ENCODE assay signal across 2 cellular contexts in the genomic region with DNA sequence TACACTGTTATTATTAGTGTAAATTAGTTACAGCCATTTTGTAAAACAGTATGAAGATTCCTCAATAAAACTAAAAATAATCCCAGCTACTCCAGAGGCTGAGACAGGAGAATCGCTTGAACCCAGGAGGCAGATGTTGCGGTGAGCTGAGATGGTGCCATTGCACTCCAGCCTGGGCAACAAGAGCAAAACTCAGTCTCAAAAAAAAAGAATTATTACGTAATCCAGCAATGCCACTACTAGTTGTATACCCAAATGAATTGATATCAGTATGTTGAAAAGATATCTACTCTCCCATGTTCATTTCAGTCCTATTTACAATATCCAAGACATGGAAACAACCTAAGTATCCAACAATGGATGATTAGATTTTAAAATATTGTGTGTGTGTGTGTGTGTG.
TF ChIP-seq lines count a peak whose summit lies in the region.

No MANE protein-coding gene starts in this region.

TF ChIP-seq in HepG2, 621 proteins besides CTCF, POLR2A, EP300 and RAD21:
- TF ChIP-seq CEBPB (IDR thresholded peaks at IDR 0.05; ENCODE audit: borderline replicate concordance, low read depth, low read length) (0 out of 2 replicates have a peak, but pooled peaks have one; percentile 13), ATF7 (IDR thresholded peaks at IDR 0.05) (peak; percentile 23; the same call in 1 of the 2 replicates), ATF7 (CRISPR knock-in tag; IDR thresholded peaks at IDR 0.05) (no peak), ZZZ3 (CRISPR knock-in tag; IDR thresholded peaks at IDR 0.05; ENCODE audit: borderline replicate concordance) (no peak), FOXK1 (CRISPR knock-in tag; IDR thresholded peaks at IDR 0.05; ENCODE audit: borderline replicate concordance, low read depth) (no peak), SALL1 (CRISPR knock-in tag; IDR thresholded peaks at IDR 0.05) (no peak), SSRP1 (CRISPR knock-in tag; IDR thresholded peaks at IDR 0.05) (no peak), ZNF354B (CRISPR knock-in tag; IDR thresholded peaks at IDR 0.05) (no peak)
- TF ChIP-seq, protein P1, sequence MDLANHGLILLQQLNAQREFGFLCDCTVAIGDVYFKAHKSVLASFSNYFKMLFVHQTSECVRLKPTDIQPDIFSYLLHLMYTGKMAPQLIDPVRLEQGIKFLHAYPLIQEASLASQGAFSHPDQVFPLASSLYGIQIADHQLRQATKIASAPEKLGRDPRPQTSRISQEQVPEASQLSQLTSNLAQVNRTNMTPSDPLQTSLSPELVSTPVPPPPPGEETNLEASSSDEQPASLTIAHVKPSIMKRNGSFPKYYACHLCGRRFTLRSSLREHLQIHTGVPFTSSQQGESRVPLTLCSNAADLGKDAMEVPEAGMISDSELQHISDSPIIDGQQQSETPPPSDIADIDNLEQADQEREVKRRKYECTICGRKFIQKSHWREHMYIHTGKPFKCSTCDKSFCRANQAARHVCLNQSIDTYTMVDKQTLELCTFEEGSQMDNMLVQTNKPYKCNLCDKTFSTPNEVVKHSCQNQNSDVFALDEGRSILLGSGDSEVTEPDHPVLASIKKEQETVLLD (CRISPR knock-in tag; IDR thresholded peaks at IDR 0.05; ENCODE audit: low read depth), result no peak
- TF ChIP-seq, protein P2, sequence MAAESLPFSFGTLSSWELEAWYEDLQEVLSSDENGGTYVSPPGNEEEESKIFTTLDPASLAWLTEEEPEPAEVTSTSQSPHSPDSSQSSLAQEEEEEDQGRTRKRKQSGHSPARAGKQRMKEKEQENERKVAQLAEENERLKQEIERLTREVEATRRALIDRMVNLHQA (CRISPR knock-in tag; IDR thresholded peaks at IDR 0.05), result no peak
- TF ChIP-seq, protein P3, sequence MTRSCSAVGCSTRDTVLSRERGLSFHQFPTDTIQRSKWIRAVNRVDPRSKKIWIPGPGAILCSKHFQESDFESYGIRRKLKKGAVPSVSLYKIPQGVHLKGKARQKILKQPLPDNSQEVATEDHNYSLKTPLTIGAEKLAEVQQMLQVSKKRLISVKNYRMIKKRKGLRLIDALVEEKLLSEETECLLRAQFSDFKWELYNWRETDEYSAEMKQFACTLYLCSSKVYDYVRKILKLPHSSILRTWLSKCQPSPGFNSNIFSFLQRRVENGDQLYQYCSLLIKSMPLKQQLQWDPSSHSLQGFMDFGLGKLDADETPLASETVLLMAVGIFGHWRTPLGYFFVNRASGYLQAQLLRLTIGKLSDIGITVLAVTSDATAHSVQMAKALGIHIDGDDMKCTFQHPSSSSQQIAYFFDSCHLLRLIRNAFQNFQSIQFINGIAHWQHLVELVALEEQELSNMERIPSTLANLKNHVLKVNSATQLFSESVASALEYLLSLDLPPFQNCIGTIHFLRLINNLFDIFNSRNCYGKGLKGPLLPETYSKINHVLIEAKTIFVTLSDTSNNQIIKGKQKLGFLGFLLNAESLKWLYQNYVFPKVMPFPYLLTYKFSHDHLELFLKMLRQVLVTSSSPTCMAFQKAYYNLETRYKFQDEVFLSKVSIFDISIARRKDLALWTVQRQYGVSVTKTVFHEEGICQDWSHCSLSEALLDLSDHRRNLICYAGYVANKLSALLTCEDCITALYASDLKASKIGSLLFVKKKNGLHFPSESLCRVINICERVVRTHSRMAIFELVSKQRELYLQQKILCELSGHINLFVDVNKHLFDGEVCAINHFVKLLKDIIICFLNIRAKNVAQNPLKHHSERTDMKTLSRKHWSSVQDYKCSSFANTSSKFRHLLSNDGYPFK (CRISPR knock-in tag; IDR thresholded peaks at IDR 0.05; ENCODE audit: borderline replicate concordance), result no peak
- TF ChIP-seq, protein P4, sequence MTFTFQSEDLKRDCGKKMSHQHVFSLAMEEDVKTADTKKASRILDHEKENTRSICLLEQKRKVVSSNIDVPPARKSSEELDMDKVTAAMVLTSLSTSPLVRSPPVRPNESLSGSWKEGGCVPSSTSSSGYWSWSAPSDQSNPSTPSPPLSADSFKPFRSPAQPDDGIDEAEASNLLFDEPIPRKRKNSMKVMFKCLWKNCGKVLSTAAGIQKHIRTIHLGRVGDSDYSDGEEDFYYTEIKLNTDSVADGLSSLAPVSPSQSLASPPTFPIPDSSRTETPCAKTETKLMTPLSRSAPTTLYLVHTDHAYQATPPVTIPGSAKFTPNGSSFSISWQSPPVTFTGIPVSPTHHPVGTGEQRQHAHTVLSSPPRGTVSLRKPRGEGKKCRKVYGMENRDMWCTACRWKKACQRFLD (CRISPR knock-in tag; IDR thresholded peaks at IDR 0.05; ENCODE audit: borderline replicate concordance), result no peak

TF ChIP-seq in IMR-90, 13 proteins besides CTCF, POLR2A, EP300 and RAD21:
- TF ChIP-seq NFE2L2 (IDR thresholded peaks at IDR 0.05; ENCODE audit: low read depth, low read length), result no peak
- TF ChIP-seq MAFK (IDR thresholded peaks at IDR 0.05; ENCODE audit: low read depth, low read length), result no peak
- peak; percentile 57 for TF ChIP-seq CEBPB (IDR thresholded peaks at IDR 0.05; ENCODE audit: low read depth, low read length)
- TF ChIP-seq, protein P5, sequence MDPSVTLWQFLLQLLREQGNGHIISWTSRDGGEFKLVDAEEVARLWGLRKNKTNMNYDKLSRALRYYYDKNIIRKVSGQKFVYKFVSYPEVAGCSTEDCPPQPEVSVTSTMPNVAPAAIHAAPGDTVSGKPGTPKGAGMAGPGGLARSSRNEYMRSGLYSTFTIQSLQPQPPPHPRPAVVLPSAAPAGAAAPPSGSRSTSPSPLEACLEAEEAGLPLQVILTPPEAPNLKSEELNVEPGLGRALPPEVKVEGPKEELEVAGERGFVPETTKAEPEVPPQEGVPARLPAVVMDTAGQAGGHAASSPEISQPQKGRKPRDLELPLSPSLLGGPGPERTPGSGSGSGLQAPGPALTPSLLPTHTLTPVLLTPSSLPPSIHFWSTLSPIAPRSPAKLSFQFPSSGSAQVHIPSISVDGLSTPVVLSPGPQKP (IDR thresholded peaks at IDR 0.05; ENCODE audit: borderline replicate concordance, low read depth, low read length), result no peak
- no peak for TF ChIP-seq FOS (IDR thresholded peaks at IDR 0.05; ENCODE audit: low read depth, low read length)
- TF ChIP-seq RCOR1 (IDR thresholded peaks at IDR 0.05; ENCODE audit: insufficient replicate concordance, low read length), result no peak
